ENCODE assay signal across 1 cellular context in the genomic region with DNA sequence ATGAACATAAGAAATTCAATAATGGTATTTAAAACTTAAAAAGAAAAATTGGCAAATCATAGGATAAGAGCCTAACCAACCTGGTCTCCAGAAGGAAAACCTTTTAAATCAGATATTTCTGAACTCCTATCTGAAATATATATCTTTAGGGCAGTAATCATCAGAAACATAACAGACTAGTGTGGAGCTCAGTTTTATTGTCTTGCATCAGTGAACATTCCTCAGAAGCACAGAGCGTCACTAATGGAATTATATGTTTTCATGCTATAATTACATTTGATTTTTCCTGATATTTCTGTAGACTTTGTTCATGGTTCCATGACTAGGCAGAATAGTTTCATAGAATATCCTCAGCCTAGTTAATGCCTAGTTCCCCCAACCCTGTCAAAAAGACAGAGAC.
A peak's percentile ranks its signal among the peaks of the same experiment; 100 is the strongest.
TF ChIP-seq lines count a peak whose summit lies in the region.

No MANE protein-coding gene starts in this region.

TF ChIP-seq in HEK293, 187 proteins besides CTCF, POLR2A, EP300 and RAD21 (continued from another document):
- TF ChIP-seq PRDM6 (tag by site-specific recombination; IDR thresholded peaks at IDR 0.05) (peak; percentile 73), ZNF394 (tag by site-specific recombination; IDR thresholded peaks at IDR 0.05; ENCODE audit: borderline replicate concordance) (no peak), ZNF629 (tag by site-specific recombination; IDR thresholded peaks at IDR 0.05) (no peak)
